24 cellular contexts compared by ENCODE assay signal in genomic region chr4:186617921-186618320, GRCh38.
A peak's percentile ranks its signal among the peaks of the same experiment; 100 is the strongest.
DNase-seq lines count a peak whose midpoint lies in the region; FAIRE-seq and TF ChIP-seq lines count a peak whose summit lies in the region.
"Had no signal": no experiment of that assay in that cellular context is flagged by ENCODE, and none has a peak within 500 bp of the region (broad histone marks: within the 10 kb centered on the region; RNA-seq: fewer than 3 reads in every experiment).

No MANE protein-coding gene starts in this region.

- CTCF ChIA-PET in MCF 10A (lab: Yijun Ruan, JAX) = interaction anchor here (0.6 kb wide), 1 partner anchor 103 kb away, joined by 3 read pairs; no protein-coding TSS in a partner anchor

- no peak for TF ChIP-seq EP300 in ovary (IDR thresholded peaks at IDR 0.05)

- BruUV-seq in MCF 10A (replicated peaks; lab: Mats Ljungman, UMichigan) = no TSS peak

- WGBS in ovary, 3 donors = 88 to 97% (median 95%) methylated on average over 3 of the region's 3 CpGs

- no peaks in the 10 kb centered on the region for H3K27me3 ChIP-seq in breast epithelium
- H3K27me3 ChIP-seq in astrocyte (ENCODE audit: insufficient read depth, low read length) = no peaks in the 10 kb centered on the region
- H3K27me3 ChIP-seq in ovary = no peaks in the 10 kb centered on the region

- H3K79me2 ChIP-seq in astrocyte (ENCODE audit: insufficient read depth, low read length) = peaks cover 65% of the 10 kb centered on the region

- H3K36me3 Mint-ChIP-seq in MCF 10A (ENCODE audit: insufficient read depth, unreplicated experiment) (peaks cover 90% of the 10 kb centered on the region), HFFc6 (ENCODE audit: low read depth) (peaks cover 90% of the 10 kb centered on the region), astrocyte (ENCODE audit: low read depth, unreplicated experiment) (peaks cover 45% of the 10 kb centered on the region)
- H3K36me3 Mint-ChIP-seq in activated T-cell treated with anti-CD3 and anti-CD28 coated beads, Interleukin-2, amount 50 U/mL, for 24 hours (ENCODE audit: low read depth) = no peaks in the 10 kb centered on the region
- H3K36me3 Mint-ChIP-seq: CD14-positive monocyte had no signal

- intact Hi-C loops in MCF 10A (cut with micrococcal nuclease) = no loop called here
- intact Hi-C loops in breast epithelium (cut with DNase I; ENCODE audit: low total_unique reads) = no loop called here
- intact Hi-C loops in ovary (cut with DNase I) = no loop called here

- no peak for FAIRE-seq in astrocyte (lab: Jason Lieb, UNC)
- FAIRE-seq: GM12891, H1 had no signal

- H3K4me3 ChIP-seq in breast epithelium = no peak overlapping the region
- H3K4me3 ChIP-seq in astrocyte (ENCODE audit: insufficient read depth, low read depth, low read length) = no peak overlapping the region
- no peak overlapping the region for H3K4me3 ChIP-seq in foreskin fibroblast (ENCODE audit: low read depth in 1 of 2, low read length in 2 of 2)
- H3K4me3 ChIP-seq in ovary = no peak overlapping the region
- H3K4me3 ChIP-seq: SK-N-MC had no signal

- H3K4me1 ChIP-seq in breast epithelium (no peaks in the 10 kb centered on the region), astrocyte (ENCODE audit: insufficient read depth, low read length) (peaks cover 18% of the 10 kb centered on the region), ovary (ENCODE audit: insufficient read depth) (no peaks in the 10 kb centered on the region)

- peaks cover 75% of the 10 kb centered on the region for H4K20me1 ChIP-seq in astrocyte (ENCODE audit: insufficient read depth, low read length)

- H3K9me3 Mint-ChIP-seq in MCF 10A (ENCODE audit: unreplicated experiment) = no peaks in the 10 kb centered on the region
- H3K9me3 Mint-ChIP-seq in HFFc6 = peaks cover 3% of the 10 kb centered on the region; the same call in 1 of the 2 replicates
- H3K9me3 Mint-ChIP-seq in astrocyte (ENCODE audit: unreplicated experiment) = no peaks in the 10 kb centered on the region
- H3K9me3 Mint-ChIP-seq in activated T-cell treated with anti-CD3 and anti-CD28 coated beads, Interleukin-2, amount 50 U/mL, for 24 hours = peaks cover 2% of the 10 kb centered on the region

- peak overlapping the region; percentile 35 for H3K27ac Mint-ChIP-seq in MCF 10A (ENCODE audit: low read depth, unreplicated experiment)
- peak overlapping the region; percentile 47 for H3K27ac Mint-ChIP-seq in HFFc6
- no peak overlapping the region for H3K27ac Mint-ChIP-seq in astrocyte (ENCODE audit: unreplicated experiment)
- H3K27ac Mint-ChIP-seq in activated T-cell treated with anti-CD3 and anti-CD28 coated beads, Interleukin-2, amount 50 U/mL, for 24 hours = no peak overlapping the region
- H3K27ac Mint-ChIP-seq: B cell, CD14-positive monocyte had no signal

- no peak overlapping the region for H3K9ac ChIP-seq in astrocyte (ENCODE audit: low read length)

- H3K27ac ChIP-seq in breast epithelium (no peak overlapping the region), astrocyte (ENCODE audit: low read depth, low read length) (no peak overlapping the region), ovary (no peak overlapping the region)
- H3K27ac ChIP-seq: RWPE1, SK-N-MC had no signal

- H3K4me1 Mint-ChIP-seq in MCF 10A (ENCODE audit: insufficient read depth, unreplicated experiment) = peaks cover 10% of the 10 kb centered on the region
- H3K4me1 Mint-ChIP-seq in HFFc6 (ENCODE audit: low read depth) = peaks cover 72% of the 10 kb centered on the region
- peaks cover 23% of the 10 kb centered on the region for H3K4me1 Mint-ChIP-seq in astrocyte (ENCODE audit: low read depth, unreplicated experiment)
- no peaks in the 10 kb centered on the region for H3K4me1 Mint-ChIP-seq in activated T-cell treated with anti-CD3 and anti-CD28 coated beads, Interleukin-2, amount 50 U/mL, for 24 hours (ENCODE audit: low read depth)
- H3K4me1 Mint-ChIP-seq: B cell, CD14-positive monocyte had no signal

- POLR2A ChIA-PET in MCF 10A (lab: Yijun Ruan, JAX) = no interaction called here

- no peak for TF ChIP-seq CTCF in MCF 10A (IDR thresholded peaks at IDR 0.05; ENCODE audit: unreplicated experiment)
- TF ChIP-seq CTCF in breast epithelium (IDR thresholded peaks at IDR 0.05) = no peak
- TF ChIP-seq CTCF in HFFc6 (IDR thresholded peaks at IDR 0.05) = no peak
- TF ChIP-seq CTCF in astrocyte (IDR thresholded peaks at IDR 0.05; ENCODE audit: insufficient read depth, low read depth, low read length) = no peak
- no peak for TF ChIP-seq CTCF in foreskin fibroblast (IDR thresholded peaks at IDR 0.05; ENCODE audit: low read depth, low read length)
- no peak for TF ChIP-seq CTCF in ovary (IDR thresholded peaks at IDR 0.05)

- H3K9me3 ChIP-seq in breast epithelium = no peaks in the 10 kb centered on the region
- H3K9me3 ChIP-seq in astrocyte (ENCODE audit: insufficient read depth, low read depth, low read length) = no peaks in the 10 kb centered on the region
- no peaks in the 10 kb centered on the region for H3K9me3 ChIP-seq in ovary

- no peaks in the 10 kb centered on the region for H3K27me3 Mint-ChIP-seq in MCF 10A (ENCODE audit: insufficient read depth, unreplicated experiment)
- peaks cover 25% of the 10 kb centered on the region for H3K27me3 Mint-ChIP-seq in HFFc6 (ENCODE audit: insufficient read depth)
- no peaks in the 10 kb centered on the region for H3K27me3 Mint-ChIP-seq in astrocyte (ENCODE audit: low read depth, unreplicated experiment)
- H3K27me3 Mint-ChIP-seq in activated T-cell treated with anti-CD3 and anti-CD28 coated beads, Interleukin-2, amount 50 U/mL, for 24 hours = peaks cover 3% of the 10 kb centered on the region
- H3K27me3 Mint-ChIP-seq: B cell had no signal

- H2AFZ ChIP-seq in astrocyte (ENCODE audit: low read depth, low read length) = no peak overlapping the region

- DNase-seq in MCF 10A (ENCODE audit: unreplicated experiment) (no peak), breast epithelium (ENCODE audit: low spot score in 2 of 2) (no peak), HFFc6 (peak; percentile 36), astrocyte (ENCODE audit: low read depth) (peak; percentile 18), foreskin fibroblast (peak; percentile 24 to 37), ovary (no peak), COR-L47 (lab: John Stamatoyannopoulos, UW) (no peak)
- DNase-seq in activated T-cell treated with anti-CD3 and anti-CD28 coated beads, Interleukin-2, amount 50 U/mL, for 24 hours = no peak
- DNase-seq: 8988T, DMS79, KG1, MV-4-11, NCI-H1105 treated with DMSO at 0.1 percent for 48 hours, NCI-H2081, NCI-H2171 treated with DMSO at 0.1 percent for 48 hours, NCI-H526, SHP77 treated with DMSO at 0.1 percent for 48 hours, SW 1271 had no signal

- H3K36me3 ChIP-seq in breast epithelium (peaks cover 18% of the 10 kb centered on the region), astrocyte (ENCODE audit: insufficient read depth, low read length) (peaks cover 61% of the 10 kb centered on the region), ovary (no peaks in the 10 kb centered on the region)

- TF ChIP-seq POLR2A in breast epithelium (IDR thresholded peaks at IDR 0.05) (no peak), ovary (IDR thresholded peaks at IDR 0.05) (no peak)

- H3K4me2 ChIP-seq in astrocyte (ENCODE audit: low read length) = no peak overlapping the region

- H3K4me3 Mint-ChIP-seq in MCF 10A (ENCODE audit: unreplicated experiment) (no peak overlapping the region), HFFc6 (peak overlapping the region; percentile 23; the same call in 1 of the 2 replicates), astrocyte (ENCODE audit: unreplicated experiment) (no peak overlapping the region)
- no peak overlapping the region for H3K4me3 Mint-ChIP-seq in activated T-cell treated with anti-CD3 and anti-CD28 coated beads, Interleukin-2, amount 50 U/mL, for 24 hours
- H3K4me3 Mint-ChIP-seq: B cell, CD14-positive monocyte had no signal

Comparison
In these comparisons a context has a peak if more than half of its experiments do, and no peak if none do; other contexts are left out.
1. DNase-seq: peak in HFFc6 (single experiment), astrocyte (single experiment) and foreskin fibroblast (2 of 2); none in MCF 10A (single experiment), breast epithelium (0 of 2), ovary (0 of 5), activated T-cell treated with anti-CD3 and anti-CD28 coated beads, Interleukin-2, amount 50 U/mL, for 24 hours (single experiment) and COR-L47 (single experiment).
2. H3K27ac Mint-ChIP-seq: peak in MCF 10A (single experiment) and HFFc6 (single experiment); none in astrocyte (single experiment) and activated T-cell treated with anti-CD3 and anti-CD28 coated beads, Interleukin-2, amount 50 U/mL, for 24 hours (single experiment).